30 cellular contexts compared by ENCODE assay signal in the genomic region with DNA sequence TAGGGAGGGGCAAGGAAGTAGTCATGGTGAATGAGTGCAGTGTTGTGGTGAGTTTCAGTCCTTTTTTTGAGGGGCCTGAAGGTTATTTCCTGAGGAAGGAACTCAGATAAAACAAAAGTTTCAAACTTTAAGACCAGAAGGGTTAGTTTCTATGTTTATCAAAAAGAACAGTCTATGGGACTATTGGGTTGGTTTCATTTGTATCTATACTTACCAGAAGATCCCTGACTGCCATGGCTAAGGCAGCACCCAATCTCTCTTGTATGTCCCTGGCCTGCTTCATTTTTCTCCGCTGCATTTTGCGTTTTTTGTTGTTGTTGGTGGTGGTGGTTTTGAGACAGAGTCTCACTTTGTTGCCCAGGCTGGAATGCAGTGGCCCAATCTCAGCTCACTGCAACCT. TPM values are rescaled to one million over a fixed set of nuclear protein-coding genes. Genes with fewer than 3 reads are reported as not detected.
"Had no signal": no experiment of that assay in that cellular context is flagged by ENCODE, and none has a peak within 500 bp of the region (broad histone marks: within the 10 kb centered on the region; RNA-seq: fewer than 3 reads in every experiment).

No MANE protein-coding gene starts in this region.

- H3K27ac ChIP-seq: Peyer's patch, SJSA1 had no signal

- H3K27me3 ChIP-seq: Peyer's patch, SJSA1 had no signal

- ATAC-seq: PC-3 had no signal

- H3K4me2 ChIP-seq: SK-N-SH had no signal

- H3K36me3 ChIP-seq: MG63, Peyer's patch, SJSA1 had no signal

- H3K4me1 ChIP-seq: Peyer's patch, SJSA1 had no signal

- DNase-seq: Kasumi-1, MG63, MV-4-11, NCI-H1092, NCI-H1105, NCI-H1417 treated with DMSO at 0.1 percent for 48 hours, NCI-H1436 treated with DMSO at 0.1 percent for 48 hours, NCI-H1694 treated with DMSO at 0.1 percent for 48 hours, NCI-H187 treated with DMSO at 0.1 percent for 48 hours, NCI-H2029, NCI-H2081, NCI-H2171 treated with DMSO at 0.1 percent for 48 hours, NCI-H2227 treated with DMSO at 0.1 percent for 48 hours, NCI-H446 treated with DMSO at 0.1 percent for 48 hours, NCI-H510A, NCI-H524, NCI-H526, NCI-H69, NCI-H748 treated with DMSO at 0.1 percent for 48 hours, NCI-H82, OCI-M1, PC-3, Peyer's patch, Right ventricle myocardium superior, RPMI8226, SHP77 treated with DMSO at 0.1 percent for 48 hours, SK-N-SH, SW 1271 had no signal

- H3K9me2 ChIP-seq: SK-N-SH had no signal

- H3K9ac ChIP-seq: SK-N-SH had no signal

- H3K4me3 ChIP-seq: MG63, Peyer's patch, SJSA1 had no signal

- H3K9me3 ChIP-seq: MG63, Peyer's patch, SJSA1, SK-N-SH had no signal

RNA-seq across cellular contexts. Expression of gene GAD2, which starts 19.3 kb away (rescaled TPM):
- total RNA-seq: M059J, PC-3, Peyer's patch, Right ventricle myocardium superior, SJSA1 had no signal
- polyA plus RNA-seq: SK-N-SH had no signal
